ENCODE assay signal across 12 cellular contexts in the genomic region with DNA sequence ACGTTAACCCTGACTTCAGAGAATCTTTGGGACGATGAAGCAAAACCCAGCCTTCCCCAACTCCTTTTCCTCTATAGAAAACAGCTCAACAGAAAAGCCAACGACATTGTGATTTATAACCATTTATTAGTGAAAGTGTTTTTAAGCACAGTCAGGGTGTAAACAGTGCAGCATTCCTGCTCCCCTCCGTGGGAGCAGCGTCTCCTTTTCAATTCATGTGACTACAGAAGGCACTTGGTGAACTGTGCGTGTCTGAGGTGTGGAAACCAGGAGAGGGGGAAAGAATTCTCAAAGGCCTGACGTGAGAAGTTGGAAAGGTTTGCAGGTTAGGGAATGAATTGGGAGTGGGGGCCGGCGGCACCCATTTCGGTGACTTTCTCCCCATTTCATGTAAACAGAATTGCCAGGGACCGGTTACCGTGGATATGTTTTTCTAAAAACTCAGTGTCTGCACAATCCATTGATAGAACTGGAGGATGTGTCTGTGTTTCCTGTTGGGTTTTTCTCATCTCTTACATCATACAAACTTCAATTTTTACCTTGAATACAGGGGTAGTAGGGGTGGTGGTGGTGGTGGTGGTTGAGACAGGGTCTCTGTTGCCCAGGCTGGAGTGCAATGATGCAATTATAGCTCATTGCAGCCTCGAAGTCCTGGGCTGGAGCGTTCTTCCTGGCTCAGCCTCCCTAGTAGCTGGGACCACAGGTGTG. TPM values are rescaled to one million over a fixed set of nuclear protein-coding genes. Genes with fewer than 3 reads are reported as not detected.
DNase-seq lines count a peak whose midpoint lies in the region; ATAC-seq and TF ChIP-seq lines count a peak whose summit lies in the region.
"Had no signal": no experiment of that assay in that cellular context is flagged by ENCODE, and none has a peak within 500 bp of the region (broad histone marks: within the 10 kb centered on the region; RNA-seq: fewer than 3 reads in every experiment).

No MANE protein-coding gene starts in this region.

- no peaks in the 10 kb centered on the region for H3K79me2 ChIP-seq in GM23338 (replicated peaks; ENCODE audit: insufficient read depth)

- H3K4me1 ChIP-seq in GM23338 (ENCODE audit: insufficient read depth) (no peaks in the 10 kb centered on the region; the same call in 1 of the 2 replicates), ascending aorta (no peaks in the 10 kb centered on the region), muscle layer of colon (ENCODE audit: insufficient read depth, low read length) (no peaks in the 10 kb centered on the region)

- no peaks in the 10 kb centered on the region; the same call in none of the 2 replicates for H3K36me3 ChIP-seq in GM23338 (ENCODE audit: insufficient read depth)
- peaks cover 70 to 88% of the 10 kb centered on the region in 2 donors for H3K36me3 ChIP-seq in ascending aorta
- H3K36me3 ChIP-seq in muscle layer of colon (ENCODE audit: insufficient read depth, low read length): peaks cover 65% of the 10 kb centered on the region

- H3K4me1 Mint-ChIP-seq in GM23338: no peaks in the 10 kb centered on the region; the same call in 1 of the 3 replicates

- peak overlapping the region; percentile 21 for H3K27ac ChIP-seq in AG04450 (ENCODE audit: low read depth, low read length)
- H3K27ac ChIP-seq in GM23338 (ENCODE audit: low read depth): no peak overlapping the region
- peak overlapping the region; percentile 35 to 56 for H3K27ac ChIP-seq in ascending aorta
- peak overlapping the region; percentile 74 for H3K27ac ChIP-seq in muscle layer of colon (ENCODE audit: low read depth, low read length)
- H3K27ac ChIP-seq in coronary artery: peak overlapping the region in 1 of 2 donors; percentile 36

- H3K4me3 ChIP-seq in AG04450 (ENCODE audit: low read depth, low read length) (no peak overlapping the region), GM23338 (no peak overlapping the region), ascending aorta (no peak overlapping the region), muscle layer of colon (ENCODE audit: low read depth in 1 of 2, low read length in 2 of 2) (no peak overlapping the region), coronary artery (no peak overlapping the region)

- intact Hi-C loops in ascending aorta (cut with DNase I): no loop called here

- H3K27me3 ChIP-seq in AG04450 (ENCODE audit: control insufficient read depth, insufficient read depth, low read length): no peaks in the 10 kb centered on the region
- H3K27me3 ChIP-seq in GM23338 (ENCODE audit: insufficient read depth): no peaks in the 10 kb centered on the region
- H3K27me3 ChIP-seq in ascending aorta: no peaks in the 10 kb centered on the region
- H3K27me3 ChIP-seq in muscle layer of colon (ENCODE audit: control insufficient read depth in 1 of 2, insufficient read depth in 2 of 2, low read length in 2 of 2): no peaks in the 10 kb centered on the region

- H3K9me3 ChIP-seq in AG04450 (ENCODE audit: control insufficient read depth, insufficient read depth, low read length) (no peaks in the 10 kb centered on the region), ascending aorta (no peaks in the 10 kb centered on the region), muscle layer of colon (ENCODE audit: low read length) (no peaks in the 10 kb centered on the region)

- TF ChIP-seq CTCF in AG04450 (IDR thresholded peaks at IDR 0.05; ENCODE audit: low read depth, low read length): no peak
- TF ChIP-seq CTCF in GM23338 (conservative IDR thresholded peaks at IDR 0.05; ENCODE audit: low read depth in 2 of 2): no peak
- TF ChIP-seq CTCF in ascending aorta (IDR thresholded peaks at IDR 0.05): no peak
- no peak for TF ChIP-seq CTCF in coronary artery (IDR thresholded peaks at IDR 0.05)

- peaks cover 6% of the 10 kb centered on the region for H3K27me3 Mint-ChIP-seq in GM23338 (ENCODE audit: insufficient read depth, low read depth, poor library complexity)

- CTCF ChIA-PET in AG04450 (lab: Charles Lee): interaction anchor here (1.1 to 2.1 kb wide), 5 partner anchors 8 to 61 kb away, joined by 3 to 6 read pairs (median 4); partner anchors contain the start of gene NDE1

- H4K20me1 ChIP-seq in GM23338 (replicated peaks; ENCODE audit: insufficient read depth): no peaks in the 10 kb centered on the region; the same call in 1 of the 2 replicates

- H2AFZ ChIP-seq in GM23338: no peak overlapping the region

- POLR2A ChIA-PET in AG04450 (lab: Yijun Ruan, JAX): no interaction called here

- no peaks in the 10 kb centered on the region for H3K9me3 Mint-ChIP-seq in GM23338

- H3K9ac ChIP-seq in muscle layer of colon (ENCODE audit: low read length): no peak overlapping the region

- DNase-seq in AG04450 (ENCODE audit: low read depth, low spot score) (no peak), GM23338 (ENCODE audit: low spot score) (no peak), ascending aorta (ENCODE audit: low spot score in 2 of 2) (no peak), mesenteric fat pad (ENCODE audit: low spot score) (no peak), coronary artery (ENCODE audit: low spot score) (no peak), NOMO-1 (lab: John Stamatoyannopoulos, UW; ENCODE audit: unreplicated experiment in 2 of 2) (no peak)
- DNase-seq: activated CD4-positive, alpha-beta T cell treated with anti-CD3 and anti-CD28 coated beads, Interleukin-2, amount 50 U/mL, for 1 hour; NCI-H1417; NCI-H446 had no signal

- no peaks in the 10 kb centered on the region for H3K9me2 ChIP-seq in GM23338 (ENCODE audit: insufficient read depth)

- peaks cover 19% of the 10 kb centered on the region for H3K36me3 Mint-ChIP-seq in GM23338 (ENCODE audit: low read depth)

- no peak for ATAC-seq in GM23338
- ATAC-seq in GM21723 (IDR thresholded peaks at IDR 0.05; ENCODE audit: unreplicated experiment): no peak
- ATAC-seq: esophagus mucosa had no signal

- H3K4me2 ChIP-seq in GM23338: no peak overlapping the region

- H3K27ac Mint-ChIP-seq in GM23338: peak overlapping the region; percentile 89

- H3F3A ChIP-seq in GM23338 (replicated peaks; ENCODE audit: low read depth): no peaks in the 10 kb centered on the region

- no peak overlapping the region for H3K4me3 Mint-ChIP-seq in GM23338

TF ChIP-seq in GM23338, 12 proteins besides CTCF, POLR2A, EP300 and RAD21 (continues in another document):
- TF ChIP-seq, protein P1, sequence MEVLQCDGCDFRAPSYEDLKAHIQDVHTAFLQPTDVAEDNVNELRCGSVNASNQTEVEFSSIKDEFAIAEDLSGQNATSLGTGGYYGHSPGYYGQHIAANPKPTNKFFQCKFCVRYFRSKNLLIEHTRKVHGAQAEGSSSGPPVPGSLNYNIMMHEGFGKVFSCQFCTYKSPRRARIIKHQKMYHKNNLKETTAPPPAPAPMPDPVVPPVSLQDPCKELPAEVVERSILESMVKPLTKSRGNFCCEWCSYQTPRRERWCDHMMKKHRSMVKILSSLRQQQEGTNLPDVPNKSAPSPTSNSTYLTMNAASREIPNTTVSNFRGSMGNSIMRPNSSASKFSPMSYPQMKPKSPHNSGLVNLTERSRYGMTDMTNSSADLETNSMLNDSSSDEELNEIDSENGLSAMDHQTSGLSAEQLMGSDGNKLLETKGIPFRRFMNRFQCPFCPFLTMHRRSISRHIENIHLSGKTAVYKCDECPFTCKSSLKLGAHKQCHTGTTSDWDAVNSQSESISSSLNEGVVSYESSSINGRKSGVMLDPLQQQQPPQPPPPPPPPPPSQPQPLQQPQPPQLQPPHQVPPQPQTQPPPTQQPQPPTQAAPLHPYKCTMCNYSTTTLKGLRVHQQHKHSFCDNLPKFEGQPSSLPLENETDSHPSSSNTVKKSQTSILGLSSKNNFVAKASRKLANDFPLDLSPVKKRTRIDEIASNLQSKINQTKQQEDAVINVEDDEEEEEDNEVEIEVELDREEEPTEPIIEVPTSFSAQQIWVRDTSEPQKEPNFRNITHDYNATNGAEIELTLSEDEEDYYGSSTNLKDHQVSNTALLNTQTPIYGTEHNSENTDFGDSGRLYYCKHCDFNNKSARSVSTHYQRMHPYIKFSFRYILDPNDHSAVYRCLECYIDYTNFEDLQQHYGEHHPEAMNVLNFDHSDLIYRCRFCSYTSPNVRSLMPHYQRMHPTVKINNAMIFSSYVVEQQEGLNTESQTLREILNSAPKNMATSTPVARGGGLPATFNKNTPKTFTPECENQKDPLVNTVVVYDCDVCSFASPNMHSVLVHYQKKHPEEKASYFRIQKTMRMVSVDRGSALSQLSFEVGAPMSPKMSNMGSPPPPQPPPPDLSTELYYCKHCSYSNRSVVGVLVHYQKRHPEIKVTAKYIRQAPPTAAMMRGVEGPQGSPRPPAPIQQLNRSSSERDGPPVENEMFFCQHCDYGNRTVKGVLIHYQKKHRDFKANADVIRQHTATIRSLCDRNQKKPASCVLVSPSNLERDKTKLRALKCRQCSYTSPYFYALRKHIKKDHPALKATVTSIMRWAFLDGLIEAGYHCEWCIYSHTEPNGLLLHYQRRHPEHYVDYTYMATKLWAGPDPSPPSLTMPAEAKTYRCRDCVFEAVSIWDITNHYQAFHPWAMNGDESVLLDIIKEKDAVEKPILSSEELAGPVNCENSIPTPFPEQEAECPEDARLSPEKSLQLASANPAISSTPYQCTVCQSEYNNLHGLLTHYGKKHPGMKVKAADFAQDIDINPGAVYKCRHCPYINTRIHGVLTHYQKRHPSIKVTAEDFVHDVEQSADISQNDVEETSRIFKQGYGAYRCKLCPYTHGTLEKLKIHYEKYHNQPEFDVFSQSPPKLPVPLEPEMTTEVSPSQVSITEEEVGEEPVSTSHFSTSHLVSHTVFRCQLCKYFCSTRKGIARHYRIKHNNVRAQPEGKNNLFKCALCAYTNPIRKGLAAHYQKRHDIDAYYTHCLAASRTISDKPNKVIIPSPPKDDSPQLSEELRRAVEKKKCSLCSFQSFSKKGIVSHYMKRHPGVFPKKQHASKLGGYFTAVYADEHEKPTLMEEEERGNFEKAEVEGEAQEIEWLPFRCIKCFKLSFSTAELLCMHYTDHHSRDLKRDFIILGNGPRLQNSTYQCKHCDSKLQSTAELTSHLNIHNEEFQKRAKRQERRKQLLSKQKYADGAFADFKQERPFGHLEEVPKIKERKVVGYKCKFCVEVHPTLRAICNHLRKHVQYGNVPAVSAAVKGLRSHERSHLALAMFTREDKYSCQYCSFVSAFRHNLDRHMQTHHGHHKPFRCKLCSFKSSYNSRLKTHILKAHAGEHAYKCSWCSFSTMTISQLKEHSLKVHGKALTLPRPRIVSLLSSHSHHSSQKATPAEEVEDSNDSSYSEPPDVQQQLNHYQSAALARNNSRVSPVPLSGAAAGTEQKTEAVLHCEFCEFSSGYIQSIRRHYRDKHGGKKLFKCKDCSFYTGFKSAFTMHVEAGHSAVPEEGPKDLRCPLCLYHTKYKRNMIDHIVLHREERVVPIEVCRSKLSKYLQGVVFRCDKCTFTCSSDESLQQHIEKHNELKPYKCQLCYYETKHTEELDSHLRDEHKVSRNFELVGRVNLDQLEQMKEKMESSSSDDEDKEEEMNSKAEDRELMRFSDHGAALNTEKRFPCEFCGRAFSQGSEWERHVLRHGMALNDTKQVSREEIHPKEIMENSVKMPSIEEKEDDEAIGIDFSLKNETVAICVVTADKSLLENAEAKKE (CRISPR knock-in tag; IDR thresholded peaks at IDR 0.05): no peak
- no peak for TF ChIP-seq EZH2 (IDR thresholded peaks at IDR 0.05; ENCODE audit: low read depth, unreplicated experiment)

RNA-seq across cellular contexts. Expression of gene NDE1, which starts 53.1 kb away (rescaled TPM):
- polyA plus RNA-seq in AG04450 (2011; rRNA removed): 28.1 and 29.9 TPM in 2 replicates
- 24.2 and 26.1 TPM in 2 replicates for polyA minus RNA-seq in AG04450 (2011; rRNA and poly(A)+ RNA removed)
- total RNA-seq in GM23338 (2014; rRNA removed; shearing (Covaris generic)): 22.9 and 28.7 TPM in 2 replicates
- polyA plus RNA-seq in GM23338 (2016; fragmentation: Nextera tagmentation; extraction: Ambion mirVana): 11.1 and 13.0 TPM in 2 replicates
- 21.9 TPM for total RNA-seq in ascending aorta
- total RNA-seq in mesenteric fat pad: 26.8 TPM
